Comparison of ENCODE assay signal across 1 cellular context in genomic region chr17:81298991-81299733, GRCh38.
TF ChIP-seq lines count a peak whose summit lies in the region.

No MANE protein-coding gene starts in this region.

TF ChIP-seq in HEK293, 187 proteins besides CTCF, POLR2A, EP300 and RAD21 (continued from another document):
- TF ChIP-seq PATZ1 (tag by site-specific recombination; IDR thresholded peaks at IDR 0.05) (no peak), ZNF449 (tag by site-specific recombination; IDR thresholded peaks at IDR 0.05) (no peak), ZSCAN30 (tag by site-specific recombination; IDR thresholded peaks at IDR 0.05) (no peak), ZNF785 (tag by site-specific recombination; IDR thresholded peaks at IDR 0.05) (no peak), WT1 (tag by site-specific recombination; IDR thresholded peaks at IDR 0.05) (no peak)
TF ChIP-seq in HEK293: peak in this region for 1.
